In genomic region chr22:40636380-40637180, GRCh38 we compare ENCODE assay signal across 8 cellular contexts. TPM values are rescaled to one million over a fixed set of nuclear protein-coding genes. Genes with fewer than 3 reads are reported as not detected.
A peak's percentile ranks its signal among the peaks of the same experiment; 100 is the strongest.
DNase-seq lines count a peak whose midpoint lies in the region; ATAC-seq and TF ChIP-seq lines count a peak whose summit lies in the region.

TSS of gene MRTFA (minus strand) at chr22:40636719.

- peak; percentile 93 for ATAC-seq in HG02759 (IDR thresholded peaks at IDR 0.05; ENCODE audit: unreplicated experiment)

- TF ChIP-seq CTCF in GM12864 (IDR thresholded peaks at IDR 0.05; ENCODE audit: low read depth, low read length, missing control alignments) (no peak), osteocyte (IDR thresholded peaks at IDR 0.05) (no peak)

- H3K36me3 Mint-ChIP-seq in osteocyte (ENCODE audit: unreplicated experiment) = no peaks in the 10 kb centered on the region

- no peaks in the 10 kb centered on the region for H3K27me3 Mint-ChIP-seq in osteocyte (ENCODE audit: unreplicated experiment)

- DNase-seq in GM12864 (ENCODE audit: low read depth) (peak; percentile 99), NCI-H1417 (lab: John Stamatoyannopoulos, UW) (peak; percentile 97 to 99 (median 97)), SW 1271 (lab: John Stamatoyannopoulos, UW) (peak; percentile 90 to 98), head of caudate nucleus (peak; percentile 100), osteocyte (ENCODE audit: extremely low spot score, unreplicated experiment) (peak; percentile 100)
- peak; percentile 98 for DNase-seq in activated naive CD8-positive, alpha-beta T cell treated with anti-CD3 and anti-CD28 coated beads, Interleukin-2, amount 50 U/mL, for 16 hours (ENCODE audit: low read depth, low spot score)

- WGBS in thymus = under 1% methylated on average over 82 of the region's 82 CpGs

- H3K4me3 Mint-ChIP-seq in osteocyte (ENCODE audit: unreplicated experiment) = peak within 1 kb of the TSS; percentile 90

- H3K9me3 Mint-ChIP-seq in osteocyte (ENCODE audit: unreplicated experiment) = no peaks in the 10 kb centered on the region

- H3K4me1 ChIP-seq in thymus (ENCODE audit: control insufficient read depth, insufficient read depth, low read length) = peaks cover 11% of the 10 kb centered on the region

- H3K4me1 Mint-ChIP-seq in osteocyte (ENCODE audit: unreplicated experiment) = peaks cover 36% of the 10 kb centered on the region

- peak within 1 kb of the TSS; percentile 87 for H3K27ac ChIP-seq in thymus (ENCODE audit: low read depth)

- H3K27ac Mint-ChIP-seq in osteocyte (ENCODE audit: unreplicated experiment) = peak within 1 kb of the TSS; percentile 97

- no peaks in the 10 kb centered on the region for H3K9me3 ChIP-seq in thymus (ENCODE audit: control insufficient read depth)

- H3K4me3 ChIP-seq in GM12864 (ENCODE audit: low read depth, low read length) (peak within 1 kb of the TSS; percentile 97), thymus (ENCODE audit: low read length) (peak within 1 kb of the TSS; percentile 67)

- peaks cover 3% of the 10 kb centered on the region for H3K36me3 ChIP-seq in thymus (ENCODE audit: control insufficient read depth, insufficient read depth)

- no peaks in the 10 kb centered on the region for H3K27me3 ChIP-seq in thymus (ENCODE audit: control insufficient read depth, insufficient read depth)

- intact Hi-C loops in head of caudate nucleus (cut with DNase I) = loop anchor here (5.0 kb wide), 1 partner anchor 104 kb away; no protein-coding TSS in a partner anchor

RNA-seq across cellular contexts. Expression of gene MRTFA, which starts in this region (rescaled TPM):
- total RNA-seq in osteocyte = 59.0 and 71.9 TPM in 2 replicates
- polyA plus RNA-seq in thymus = 37.0 TPM

Comparison
In these comparisons a context has a peak if more than half of its experiments do, and no peak if none do; other contexts are left out.
1. Peak in every context shown above with its lines: DNase-seq, ATAC-seq, H3K4me3 ChIP-seq and H3K27ac ChIP-seq.